ENCODE assay signal across 30 cellular contexts in the genomic region with DNA sequence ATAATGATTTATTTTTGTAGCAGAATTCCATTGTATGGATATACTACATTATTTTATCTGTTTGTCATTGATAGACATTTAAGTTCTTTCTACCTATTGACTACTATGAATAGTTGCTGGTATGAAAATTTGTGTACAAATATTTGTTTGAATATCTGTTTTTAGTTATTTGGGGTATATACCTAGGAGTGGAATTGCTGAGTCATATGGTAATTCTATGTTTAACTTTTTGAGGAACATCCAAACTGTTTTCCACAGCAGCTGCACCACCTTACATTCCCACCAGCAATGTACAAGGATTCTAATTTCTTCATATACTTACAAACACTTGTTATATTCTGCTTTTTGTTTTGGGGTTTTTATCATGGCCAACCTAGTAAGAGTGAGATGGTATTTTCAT.
"Had no signal": no experiment of that assay in that cellular context is flagged by ENCODE, and none has a peak within 500 bp of the region (broad histone marks: within the 10 kb centered on the region; RNA-seq: fewer than 3 reads in every experiment).

No MANE protein-coding gene starts in this region.

- H3K9me3 ChIP-seq: ascending aorta, breast epithelium, colonic mucosa, esophagus squamous epithelium, gastroesophageal sphincter, heart right ventricle had no signal

- FAIRE-seq: endometrium, endothelial cell of umbilical vein had no signal

- H2AFZ ChIP-seq: hepatocyte had no signal

- H3K4me2 ChIP-seq: hepatocyte had no signal

- ATAC-seq: activated CD4-positive, alpha-beta T cell treated with anti-CD3 and anti-CD28 coated beads for 36 hours; activated CD8-positive, alpha-beta T cell treated with anti-CD3 and anti-CD28 coated beads, Interleukin-2, amount 10 ng/mL, durations not matched to agents 7 days and 5 days; activated naive CD4-positive, alpha-beta T cell treated with anti-CD3 and anti-CD28 coated beads, Interleukin-2, amount 50 U/mL, for 72 hours; activated T-cell treated with anti-CD3 and anti-CD28 coated beads, Interleukin-2, amount 50 U/mL, for 72 hours; gastroesophageal sphincter; heart right ventricle had no signal

- H3K79me2 ChIP-seq: hepatocyte had no signal

- H3K27ac ChIP-seq: ascending aorta, breast epithelium, cardiac muscle cell, colonic mucosa, epithelial cell of prostate, esophagus squamous epithelium, gastroesophageal sphincter, heart right ventricle, hepatocyte had no signal

- H3K4me1 ChIP-seq: ascending aorta, breast epithelium, colonic mucosa, esophagus squamous epithelium, gastroesophageal sphincter, heart right ventricle had no signal

- H3K27me3 ChIP-seq: ascending aorta, breast epithelium, cardiac muscle cell, colonic mucosa, esophagus squamous epithelium, gastroesophageal sphincter, heart right ventricle, hepatocyte had no signal

- H3K4me3 ChIP-seq: ascending aorta, breast epithelium, cardiac muscle cell, colonic mucosa, esophagus squamous epithelium, gastroesophageal sphincter, heart right ventricle, hepatocyte had no signal

- H3K36me3 ChIP-seq: ascending aorta, cardiac muscle cell, colonic mucosa had no signal

- DNase-seq: activated CD4-positive, alpha-beta memory T cell treated with anti-CD3 and anti-CD28 coated beads for 36 hours; activated CD4-positive, alpha-beta T cell treated with anti-CD3 and anti-CD28 coated beads for 36 hours; activated CD4-positive, alpha-beta T cell treated with anti-CD3 and anti-CD28 coated beads, Interleukin-2, amount 10 ng/mL, durations not matched to agents 24 days and 14 days; activated CD4-positive, CD25-positive, alpha-beta regulatory T cell; activated CD4-positive, CD25-positive, alpha-beta regulatory T cell treated with anti-CD3 and anti-CD28 coated beads, Interleukin-2, amount 50 U/mL, for 72 hours; activated CD8-positive, alpha-beta memory T cell treated with anti-CD3 and anti-CD28 coated beads, Interleukin-2, amount 50 U/mL, for 48 hours; activated CD8-positive, alpha-beta T cell treated with anti-CD3 and anti-CD28 coated beads, Interleukin-2, amount 10 ng/mL, durations not matched to agents 7 days and 5 days; activated gamma-delta T cell; activated naive CD4-positive, alpha-beta T cell; activated naive CD4-positive, alpha-beta T cell treated with anti-CD3 and anti-CD28 coated beads, Interleukin-2, amount 10 ng/mL, durations not matched to agents 7 days and 5 days; activated naive CD8-positive, alpha-beta T cell treated with anti-CD3 and anti-CD28 coated beads, Interleukin-2, amount 10 ng/mL, durations not matched to agents 7 days and 5 days; activated T-cell treated with anti-CD3 and anti-CD28 coated beads for 4 hours; activated T-cell treated with anti-CD3 and anti-CD28 coated beads, Interleukin-2, amount 50 U/mL, for 24 hours; activated T-cell treated with anti-CD3 and anti-CD28 coated beads, Interleukin-2, amount 50 U/mL, for 72 hours; central memory CD4-positive, alpha-beta T cell; cerebellar nuclear complex; colonic mucosa; effector CD8-positive, alpha-beta T cell; esophagus squamous epithelium; foreskin melanocyte; heart right ventricle had no signal
